Comparison of ENCODE assay signal across 29 cellular contexts in genomic region chr14:75857199-75857598, GRCh38.
"Had no signal": no experiment of that assay in that cellular context is flagged by ENCODE, and none has a peak within 500 bp of the region (broad histone marks: within the 10 kb centered on the region; RNA-seq: fewer than 3 reads in every experiment).

No MANE protein-coding gene starts in this region.

- H3K4me1 Mint-ChIP-seq: stimulated activated memory B cell treated with anti-CD40 and anti-IgM and Interleukin-4, amounts not matched to agents 10 μg/mL and 1 μg/mL and 100 μg/mL, for 72 hours had no signal

- H3K27me3 Mint-ChIP-seq: stimulated activated memory B cell treated with anti-CD40 and anti-IgM and Interleukin-4, amounts not matched to agents 10 μg/mL and 1 μg/mL and 100 μg/mL, for 72 hours; stimulated activated naive B cell treated with anti-CD40 and anti-IgM and Interleukin-4, amounts not matched to agents 10 μg/mL and 1 μg/mL and 100 μg/mL, for 72 hours; stimulated activated naive CD8-positive, alpha-beta T cell treated with anti-CD3 and anti-CD28 coated beads, Interleukin-15, amount 100 ng/mL, for 72 hours; stimulated activated naive CD8-positive, alpha-beta T cell treated with anti-CD3 and anti-CD28 coated beads, Interleukin-15, Interleukin-2, amounts not matched to agents 100 ng/mL and 50 ng/mL, for 24 hours; type B pancreatic cell had no signal

- H3K27ac ChIP-seq: stomach, suprapubic skin, testis, thoracic aorta, thyroid gland, tibial artery, tibial nerve, transverse colon, upper lobe of left lung, upper lobe of right lung, uterus, vagina had no signal

- FAIRE-seq: urothelium cell line had no signal

- H3K27ac Mint-ChIP-seq: stimulated activated effector memory CD8-positive, alpha-beta T cell treated with anti-CD3 and anti-CD28 coated beads, Interleukin-12 subunit alpha, Interleukin-12 subunit beta, amount 100 ng/mL, for 72 hours; stimulated activated memory B cell treated with anti-CD40 and anti-IgM and Interleukin-4, amounts not matched to agents 10 μg/mL and 1 μg/mL and 100 μg/mL, for 72 hours; stimulated activated naive B cell treated with anti-CD40 and anti-IgM and Interleukin-4, amounts not matched to agents 10 μg/mL and 1 μg/mL and 100 μg/mL, for 72 hours; stimulated activated naive CD8-positive, alpha-beta T cell treated with anti-CD3 and anti-CD28 coated beads, Interleukin-15, amount 100 ng/mL, for 72 hours; stimulated activated naive CD8-positive, alpha-beta T cell treated with anti-CD3 and anti-CD28 coated beads, Interleukin-15, Interleukin-2, amounts not matched to agents 100 ng/mL and 50 ng/mL, for 24 hours; type B pancreatic cell had no signal

- H3K4me3 ChIP-seq: stomach, suprapubic skin, testis, thoracic aorta, thyroid gland, tibial artery, tibial nerve, transverse colon, upper lobe of left lung, upper lobe of right lung, uterus, vagina had no signal

- H3K36me3 ChIP-seq: stomach, suprapubic skin, thoracic aorta, thyroid gland, tibial nerve, upper lobe of right lung, uterus had no signal

- ATAC-seq: stimulated activated effector memory CD8-positive, alpha-beta T cell treated with anti-CD3 and anti-CD28 coated beads, Interleukin-12 subunit alpha, Interleukin-12 subunit beta, amount 100 ng/mL, for 72 hours; stimulated activated memory B cell treated with anti-CD40 and anti-IgM and Interleukin-4, amounts not matched to agents 10 μg/mL and 1 μg/mL and 100 μg/mL, for 72 hours; stimulated activated naive B cell treated with anti-CD40 and anti-IgM and Interleukin-4, amounts not matched to agents 10 μg/mL and 1 μg/mL and 100 μg/mL, for 72 hours; stimulated activated naive CD8-positive, alpha-beta T cell treated with anti-CD3 and anti-CD28 coated beads, Interleukin-15, amount 100 ng/mL, for 72 hours; stimulated activated naive CD8-positive, alpha-beta T cell treated with anti-CD3 and anti-CD28 coated beads, Interleukin-15, Interleukin-2, amounts not matched to agents 100 U/mL and 50 U/mL, for 24 hours; upper lobe of right lung had no signal

- DNase-seq: stimulated activated CD4-positive, alpha-beta T cell treated with anti-CD3 and anti-CD28 coated beads, Interleukin-2, amount 100 ng/mL, for 48 hours; stimulated activated CD4-positive, alpha-beta T cell treated with anti-CD3 and anti-CD28 coated beads, Interleukin-4, amount 100 ng/mL, for 1 hour; stimulated activated CD4-positive, alpha-beta T cell treated with anti-CD3 and anti-CD28 coated beads, Interleukin-4, amount 100 ng/mL, for 24 hours; stimulated activated CD4-positive, alpha-beta T cell treated with anti-CD3 and anti-CD28 coated beads, Interleukin-4, amount 100 ng/mL, for 4 hours; stimulated activated CD8-positive, alpha-beta memory T cell treated with anti-CD3 and anti-CD28 coated beads, Interleukin-4, amount 100 ng/mL, for 48 hours; stimulated activated naive B cell treated with anti-CD40 and anti-IgM and Interleukin-4, amounts not matched to agents 10 μg/mL and 1 μg/mL and 100 μg/mL, for 72 hours; stimulated activated naive CD4-positive, alpha-beta T cell; stimulated activated naive CD4-positive, alpha-beta T cell treated with Interleukin-2 at 50 U/mL for 16 hours; stimulated activated naive CD8-positive, alpha-beta T cell treated with anti-CD3 and anti-CD28 coated beads, Interleukin-15, amount 100 ng/mL, for 72 hours; stimulated activated naive CD8-positive, alpha-beta T cell treated with anti-CD3 and anti-CD28 coated beads, Interleukin-15, Interleukin-2, amounts not matched to agents 100 U/mL and 50 U/mL, for 24 hours; stomach; substantia nigra; testis; thyroid gland; tibial artery; transverse colon; trophoblast cell; upper lobe of left lung; upper lobe of right lung; uterus had no signal

- H3K9me3 Mint-ChIP-seq: stimulated activated effector memory CD8-positive, alpha-beta T cell treated with anti-CD3 and anti-CD28 coated beads, Interleukin-12 subunit alpha, Interleukin-12 subunit beta, amount 100 ng/mL, for 72 hours; stimulated activated memory B cell treated with anti-CD40 and anti-IgM and Interleukin-4, amounts not matched to agents 10 μg/mL and 1 μg/mL and 100 μg/mL, for 72 hours; stimulated activated naive B cell treated with anti-CD40 and anti-IgM and Interleukin-4, amounts not matched to agents 10 μg/mL and 1 μg/mL and 100 μg/mL, for 72 hours; stimulated activated naive CD8-positive, alpha-beta T cell treated with anti-CD3 and anti-CD28 coated beads, Interleukin-15, amount 100 ng/mL, for 72 hours; stimulated activated naive CD8-positive, alpha-beta T cell treated with anti-CD3 and anti-CD28 coated beads, Interleukin-15, Interleukin-2, amounts not matched to agents 100 ng/mL and 50 ng/mL, for 24 hours; type B pancreatic cell had no signal

- H3K9me3 ChIP-seq: stomach, suprapubic skin, testis, thoracic aorta, thyroid gland, tibial artery, tibial nerve, transverse colon, upper lobe of left lung, upper lobe of right lung, uterus, vagina had no signal

- H3K4me3 Mint-ChIP-seq: stimulated activated effector memory CD8-positive, alpha-beta T cell treated with anti-CD3 and anti-CD28 coated beads, Interleukin-12 subunit alpha, Interleukin-12 subunit beta, amount 100 ng/mL, for 72 hours; stimulated activated memory B cell treated with anti-CD40 and anti-IgM and Interleukin-4, amounts not matched to agents 10 μg/mL and 1 μg/mL and 100 μg/mL, for 72 hours; stimulated activated naive B cell treated with anti-CD40 and anti-IgM and Interleukin-4, amounts not matched to agents 10 μg/mL and 1 μg/mL and 100 μg/mL, for 72 hours; stimulated activated naive CD8-positive, alpha-beta T cell treated with anti-CD3 and anti-CD28 coated beads, Interleukin-15, amount 100 ng/mL, for 72 hours; stimulated activated naive CD8-positive, alpha-beta T cell treated with anti-CD3 and anti-CD28 coated beads, Interleukin-15, Interleukin-2, amounts not matched to agents 100 ng/mL and 50 ng/mL, for 24 hours; type B pancreatic cell had no signal

- H3K27me3 ChIP-seq: stomach, suprapubic skin, testis, thyroid gland, tibial artery, tibial nerve, transverse colon, upper lobe of left lung, upper lobe of right lung, uterus, vagina had no signal

- H3K4me1 ChIP-seq: suprapubic skin, testis, thyroid gland, tibial nerve, upper lobe of right lung, vagina had no signal
